Comparison of ENCODE assay signal across 8 cellular contexts in the genomic region with DNA sequence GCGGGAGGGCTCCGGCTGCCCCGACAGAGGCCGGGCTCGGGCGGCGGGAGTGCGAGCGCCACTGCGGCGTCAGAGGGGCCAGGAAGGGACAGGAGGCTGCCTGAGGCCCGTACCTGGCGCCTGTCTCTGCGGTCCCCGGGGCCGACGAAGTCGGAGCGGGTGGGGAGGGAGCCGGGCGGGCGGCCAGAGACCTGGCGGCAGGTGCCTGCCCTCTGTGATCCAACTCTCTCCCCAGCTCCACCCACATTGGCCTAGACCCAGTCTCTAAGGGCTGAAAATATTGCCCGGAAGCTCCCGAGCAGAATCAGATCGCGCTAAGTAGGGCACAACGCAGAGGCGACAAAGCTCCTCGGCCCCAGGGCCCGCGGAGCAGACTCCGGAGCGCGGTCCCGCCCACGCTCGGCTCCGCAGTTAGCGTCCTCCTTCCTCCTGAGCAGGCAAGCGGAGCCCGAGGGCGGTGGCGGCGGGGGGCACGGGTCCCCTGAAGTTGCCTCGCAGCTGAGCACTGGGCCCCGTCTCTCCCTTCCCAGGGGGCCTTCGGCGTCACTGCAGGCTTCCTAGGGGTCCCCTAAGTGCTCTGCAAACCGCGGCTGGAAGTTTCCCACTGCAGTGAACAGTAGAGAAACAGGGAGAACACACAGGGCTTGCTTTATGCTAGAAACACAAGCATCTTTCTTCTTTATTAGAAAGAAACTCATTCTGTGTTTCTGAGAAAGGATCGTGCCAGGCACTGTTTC. TPM values are rescaled to one million over a fixed set of nuclear protein-coding genes. Genes with fewer than 3 reads are reported as not detected.
DNase-seq lines count a peak whose midpoint lies in the region; ATAC-seq and TF ChIP-seq lines count a peak whose summit lies in the region.

A gene (plus strand): TSS at position 307 of the 737 bp plus-strand sequence. CDS start 906 bp downstream, outside the sequence.

- H3K27me3 ChIP-seq in duodenal mucosa (ENCODE audit: control insufficient read depth in 1 of 2, insufficient read depth in 2 of 2, low read length in 2 of 2) (no peaks in the 10 kb centered on the region), lower lobe of right lung (ENCODE audit: low read depth) (no peaks in the 10 kb centered on the region)

- H3K9me3 ChIP-seq in duodenal mucosa (ENCODE audit: control insufficient read depth in 1 of 2, low read length in 2 of 2) = no peaks in the 10 kb centered on the region
- H3K9me3 ChIP-seq in lower lobe of right lung = no peaks in the 10 kb centered on the region

- no peak for TF ChIP-seq CTCF in lower lobe of right lung (IDR thresholded peaks at IDR 0.05)

- H3K4me3 Mint-ChIP-seq in activated CD4-positive, alpha-beta memory T cell treated with anti-CD3 and anti-CD28 coated beads for 36 hours = peak within 1 kb of the TSS; percentile 83

- no peaks in the 10 kb centered on the region for H3K9me3 Mint-ChIP-seq in activated CD4-positive, alpha-beta memory T cell treated with anti-CD3 and anti-CD28 coated beads for 36 hours

- intact Hi-C loops in activated CD4-positive, alpha-beta memory T cell treated with anti-CD3 and anti-CD28 coated beads for 36 hours (cut with micrococcal nuclease) = loop anchor here (1.0 to 2.0 kb wide), 3 partner anchors 20 to 52 kb away; a partner anchor contains a TSS
- intact Hi-C loops in lower lobe of right lung (cut with DNase I) = no loop called here

- peak within 1 kb of the TSS; percentile 91 for H3K27ac ChIP-seq in duodenal mucosa (ENCODE audit: low read depth, low read length)
- peak within 1 kb of the TSS; percentile 94 for H3K27ac ChIP-seq in lower lobe of right lung

- H3K4me3 ChIP-seq in duodenal mucosa (ENCODE audit: low read depth in 1 of 2, low read length in 2 of 2) = peak within 1 kb of the TSS; percentile 65 to 76
- peak within 1 kb of the TSS; percentile 85 for H3K4me3 ChIP-seq in lower lobe of right lung

- H3K36me3 Mint-ChIP-seq in activated CD4-positive, alpha-beta memory T cell treated with anti-CD3 and anti-CD28 coated beads for 36 hours = peaks cover 32% of the 10 kb centered on the region

- peaks cover 25% of the 10 kb centered on the region for H3K4me1 Mint-ChIP-seq in activated CD4-positive, alpha-beta memory T cell treated with anti-CD3 and anti-CD28 coated beads for 36 hours (ENCODE audit: low read depth)

- H3K27me3 Mint-ChIP-seq in activated CD4-positive, alpha-beta memory T cell treated with anti-CD3 and anti-CD28 coated beads for 36 hours = no peaks in the 10 kb centered on the region

- H3K36me3 ChIP-seq in duodenal mucosa (ENCODE audit: control insufficient read depth in 1 of 2, insufficient read depth in 2 of 2, low read length in 2 of 2) (peaks cover 28 to 33% of the 10 kb centered on the region in 2 donors), lower lobe of right lung (peaks cover 35% of the 10 kb centered on the region)

- peak within 1 kb of the TSS; percentile 79 to 80 for H3K9ac ChIP-seq in duodenal mucosa (ENCODE audit: low read depth in 1 of 2, low read length in 2 of 2)

- CTCF ChIA-PET in activated CD4-positive, alpha-beta memory T cell treated with anti-CD3 and anti-CD28 coated beads for 36 hours (lab: Charles Lee) = interaction anchor here (0.6 to 8.0 kb wide), 18 partner anchors 10 to 662 kb away, joined by 3 to 231 read pairs (median 4); a partner anchor contains a TSS

- peak within 1 kb of the TSS; percentile 88 for H3K27ac Mint-ChIP-seq in activated CD4-positive, alpha-beta memory T cell treated with anti-CD3 and anti-CD28 coated beads for 36 hours

- ATAC-seq in HG03025 (IDR thresholded peaks at IDR 0.05; ENCODE audit: low FRiP score, unreplicated experiment) (peak; percentile 46), lower lobe of right lung (peak; percentile 82 to 83)

- POLR2A ChIA-PET in activated CD4-positive, alpha-beta memory T cell treated with anti-CD3 and anti-CD28 coated beads for 36 hours (lab: Charles Lee) = interaction anchor here (0.6 to 5.5 kb wide), 19 partner anchors 16 to 670 kb away, joined by 3 to 82 read pairs (median 4); a partner anchor contains a TSS

- DNase-seq in SKM-1 treated with dmso at 0.1 percent for 144 hours (lab: John Stamatoyannopoulos, UW; ENCODE audit: unreplicated experiment) = peak; percentile 39
- DNase-seq in SKM-1 (lab: John Stamatoyannopoulos, UW; ENCODE audit: unreplicated experiment) = no peak
- peak; percentile 17 for DNase-seq in NCI-H345 treated with DMSO at 0.1 percent for 48 hours (lab: John Stamatoyannopoulos, UW; ENCODE audit: unreplicated experiment)
- DNase-seq in activated CD4-positive, alpha-beta memory T cell treated with anti-CD3 and anti-CD28 coated beads for 36 hours = peak; percentile 86
- DNase-seq in lower lobe of right lung = peak; percentile 89
- DNase-seq in stimulated activated CD4-positive, alpha-beta T cell treated with anti-CD3 and anti-CD28 coated beads, TNF-alpha, amount 100 ng/mL, for 1 hour (ENCODE audit: low read depth in 3 of 3, low spot score in 1 of 3) = peak; percentile 13 to 71 (median 35)

- H3K4me1 ChIP-seq in duodenal mucosa (ENCODE audit: control insufficient read depth in 1 of 2, insufficient read depth in 2 of 2, low read length in 2 of 2) = peaks cover 14 to 15% of the 10 kb centered on the region in 2 donors
- peaks cover 21% of the 10 kb centered on the region for H3K4me1 ChIP-seq in lower lobe of right lung

RNA-seq across cellular contexts. Expression of the gene that starts here (rescaled TPM):
- total RNA-seq in activated CD4-positive, alpha-beta memory T cell treated with anti-CD3 and anti-CD28 coated beads for 36 hours = 10 to 100 TPM; 98.1 to 99.2 TPM
- 96.9 TPM for total RNA-seq in lower lobe of right lung
